In the genomic region with DNA sequence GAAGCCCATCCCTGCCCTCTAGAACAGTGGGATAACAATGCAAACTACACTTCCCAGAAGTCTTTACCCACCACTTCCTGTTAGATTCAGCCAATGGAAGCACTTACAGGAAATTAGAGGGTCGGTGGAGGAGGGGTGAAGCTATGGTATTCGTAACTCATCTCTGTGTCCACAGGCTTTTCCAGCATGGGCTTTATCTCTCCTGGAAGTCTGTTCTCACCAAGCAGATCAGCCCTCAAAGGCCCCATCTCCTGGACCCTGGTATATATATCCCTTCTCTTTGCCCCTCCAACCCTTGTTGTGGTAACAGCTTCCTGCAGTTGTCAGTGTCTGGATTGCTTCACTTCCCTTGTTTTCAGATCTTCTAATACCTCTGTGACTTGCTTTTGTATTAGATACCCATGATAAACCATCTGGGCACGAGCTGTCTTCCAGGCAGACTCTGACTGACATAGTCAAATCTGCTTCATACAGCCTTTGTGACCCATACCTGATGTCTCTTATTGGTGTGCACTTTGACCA, we compare ENCODE assay signal across 9 cellular contexts.
DNase-seq lines count a peak whose midpoint lies in the region; ATAC-seq, FAIRE-seq and TF ChIP-seq lines count a peak whose summit lies in the region.
"Had no signal": no experiment of that assay in that cellular context is flagged by ENCODE, and none has a peak within 500 bp of the region (broad histone marks: within the 10 kb centered on the region; RNA-seq: fewer than 3 reads in every experiment).

No MANE protein-coding gene starts in this region.

- POLR2A ChIA-PET in K562 (lab: Yijun Ruan, JAX) = interaction anchor here (0.6 kb wide), 1 partner anchor 510 kb away, joined by 3 read pairs; no protein-coding TSS in a partner anchor

- no TSS peak for BruUV-seq in K562 (replicated peaks; lab: Mats Ljungman, UMichigan)

- H3K4me1 ChIP-seq in K562 (replicated peaks in 1 of 2; ENCODE audit: control insufficient read depth in 2 of 2, insufficient read depth in 2 of 2, low read length in 2 of 2) = no peaks in the 10 kb centered on the region; a peak in 1 of 5 replicates
- peaks cover 0 to 7% (median 5%) of the 10 kb centered on the region in 5 donors for H3K4me1 ChIP-seq in subcutaneous abdominal adipose tissue (ENCODE audit: control insufficient read depth in 5 of 5, insufficient read depth in 5 of 5, low read length in 5 of 5)

- 0% methylated on average over 3 of the region's 3 CpGs for WGBS in K562 (ENCODE audit: insufficient coverage, low coverage, missing lambda C conversion rate)

- in situ Hi-C loops in K562 (cut with MboI) = no loop called here

- peak overlapping the region; percentile 40; the same call in 1 of the 2 replicates for H3K4me2 ChIP-seq in K562 (ENCODE audit: insufficient read depth, low read length)

- no peak for TF ChIP-seq CTCF in K562 (IDR thresholded peaks at IDR 0.05 in 2 of 3, conservative IDR thresholded peaks at IDR 0.05 in 1 of 3; ENCODE audit: insufficient read depth in 2 of 3, low read depth in 1 of 3, low read length in 3 of 3)

- H3K9ac ChIP-seq in K562 (ENCODE audit: insufficient read depth in 1 of 2, low read depth in 2 of 2, low read length in 2 of 2) (no peak overlapping the region), subcutaneous abdominal adipose tissue (ENCODE audit: low read length in 5 of 5) (peak overlapping the region in 2 of 5 donors; percentile 57 to 63)

- TF ChIP-seq RAD21 in K562 (CRISPR knock-in tag; conservative IDR thresholded peaks at IDR 0.05 in 1 of 2, IDR thresholded peaks at IDR 0.05 in 1 of 2) = no peak

- no peaks in the 10 kb centered on the region for H4K20me1 ChIP-seq in K562 (replicated peaks; ENCODE audit: control insufficient read depth, insufficient read depth, low read length)

- H3K27ac ChIP-seq in K562 (ENCODE audit: extremely low read depth, low read depth, low read length) = no peak overlapping the region
- no peak overlapping the region for H3K27ac ChIP-seq in subcutaneous abdominal adipose tissue (ENCODE audit: low read depth, low read length)
- H3K27ac ChIP-seq: C4-2B had no signal

- intact Hi-C loops in K562 (cut with micrococcal nuclease) = no loop called here

- DNase-seq in activated CD4-positive, CD25-positive, alpha-beta regulatory T cell treated with anti-CD3 and anti-CD28 coated beads, Interleukin-2, amount 50 U/mL, for 72 hours = no peak
- peak; percentile 81 for DNase-seq in NCI-H748 (lab: John Stamatoyannopoulos, UW; ENCODE audit: unreplicated experiment)
- peak in 3 of 4 experiments; percentile 5 to 25 (median 8) for DNase-seq in K562 (ENCODE audit: extremely low read depth in 1 of 4, low spot score in 3 of 4)
- DNase-seq in left kidney (ENCODE audit: low read depth, low spot score) = peak; percentile 88
- DNase-seq in NCI-H345 (lab: John Stamatoyannopoulos, UW) = no peak

- no peak for TF ChIP-seq EP300 in K562 (IDR thresholded peaks at IDR 0.05; ENCODE audit: low read length)

- H3K36me3 ChIP-seq in K562 (ENCODE audit: control insufficient read depth, insufficient read depth, low read length) (no peaks in the 10 kb centered on the region), subcutaneous abdominal adipose tissue (ENCODE audit: control insufficient read depth in 5 of 5, insufficient read depth in 5 of 5, low read length in 5 of 5) (no peaks in the 10 kb centered on the region)

- H3K79me2 ChIP-seq in K562 (ENCODE audit: control insufficient read depth, insufficient read depth, low read length) = no peaks in the 10 kb centered on the region

- H3K9me3 ChIP-seq in K562 (replicated peaks; ENCODE audit: control insufficient read depth, insufficient read depth, low read depth, low read length) = no peaks in the 10 kb centered on the region
- no peaks in the 10 kb centered on the region for H3K9me3 ChIP-seq in subcutaneous abdominal adipose tissue (ENCODE audit: control insufficient read depth in 5 of 5, low read length in 5 of 5)

- CTCF ChIA-PET in K562 (lab: Yijun Ruan, JAX; ENCODE audit: low intra/inter-chr PET ratio) = no interaction called here

- H2AFZ ChIP-seq in K562 (ENCODE audit: low read depth, low read length) = peak overlapping the region; percentile 79

- ATAC-seq in activated CD4-positive, CD25-positive, alpha-beta regulatory T cell treated with anti-CD3 and anti-CD28 coated beads, Interleukin-2, amount 50 U/mL, for 24 hours = peak; percentile 59 to 72
- ATAC-seq in HG02763 (IDR thresholded peaks at IDR 0.05; ENCODE audit: unreplicated experiment) = peak; percentile 66
- peak; percentile 83 for ATAC-seq in K562

- no peaks in the 10 kb centered on the region for H3K27me3 ChIP-seq in K562 (ENCODE audit: control insufficient read depth in 2 of 2, insufficient read depth in 2 of 2, low read length in 2 of 2)
- no peaks in the 10 kb centered on the region for H3K27me3 ChIP-seq in subcutaneous abdominal adipose tissue (ENCODE audit: control insufficient read depth in 5 of 5, insufficient read depth in 4 of 5, low read length in 5 of 5)

- H3K4me3 ChIP-seq in K562 = no peak overlapping the region
- H3K4me3 ChIP-seq in subcutaneous abdominal adipose tissue (ENCODE audit: low read depth in 1 of 5, low read length in 5 of 5) = peak overlapping the region; percentile 54 to 81 (median 66)

- FAIRE-seq in K562 (lab: Jason Lieb, UNC) = no peak

- no peaks in the 10 kb centered on the region for H3K9me1 ChIP-seq in K562 (ENCODE audit: control insufficient read depth, insufficient read depth, low read length)

- TF ChIP-seq POLR2A in K562 (conservative IDR thresholded peaks at IDR 0.05) = no peak

TF ChIP-seq in K562, 482 proteins besides CTCF, POLR2A, EP300 and RAD21 (continues in another document):
- TF ChIP-seq SIX5 (IDR thresholded peaks at IDR 0.05; ENCODE audit: borderline replicate concordance in 1 of 2, insufficient read depth in 1 of 2, low read depth in 1 of 2, low read length in 2 of 2) = peak; percentile 12 to 43; a peak in 2 of 4 replicates
- no peak for TF ChIP-seq TBL1XR1 (IDR thresholded peaks at IDR 0.05; ENCODE audit: low read length in 2 of 2)
- TF ChIP-seq, protein P1, sequence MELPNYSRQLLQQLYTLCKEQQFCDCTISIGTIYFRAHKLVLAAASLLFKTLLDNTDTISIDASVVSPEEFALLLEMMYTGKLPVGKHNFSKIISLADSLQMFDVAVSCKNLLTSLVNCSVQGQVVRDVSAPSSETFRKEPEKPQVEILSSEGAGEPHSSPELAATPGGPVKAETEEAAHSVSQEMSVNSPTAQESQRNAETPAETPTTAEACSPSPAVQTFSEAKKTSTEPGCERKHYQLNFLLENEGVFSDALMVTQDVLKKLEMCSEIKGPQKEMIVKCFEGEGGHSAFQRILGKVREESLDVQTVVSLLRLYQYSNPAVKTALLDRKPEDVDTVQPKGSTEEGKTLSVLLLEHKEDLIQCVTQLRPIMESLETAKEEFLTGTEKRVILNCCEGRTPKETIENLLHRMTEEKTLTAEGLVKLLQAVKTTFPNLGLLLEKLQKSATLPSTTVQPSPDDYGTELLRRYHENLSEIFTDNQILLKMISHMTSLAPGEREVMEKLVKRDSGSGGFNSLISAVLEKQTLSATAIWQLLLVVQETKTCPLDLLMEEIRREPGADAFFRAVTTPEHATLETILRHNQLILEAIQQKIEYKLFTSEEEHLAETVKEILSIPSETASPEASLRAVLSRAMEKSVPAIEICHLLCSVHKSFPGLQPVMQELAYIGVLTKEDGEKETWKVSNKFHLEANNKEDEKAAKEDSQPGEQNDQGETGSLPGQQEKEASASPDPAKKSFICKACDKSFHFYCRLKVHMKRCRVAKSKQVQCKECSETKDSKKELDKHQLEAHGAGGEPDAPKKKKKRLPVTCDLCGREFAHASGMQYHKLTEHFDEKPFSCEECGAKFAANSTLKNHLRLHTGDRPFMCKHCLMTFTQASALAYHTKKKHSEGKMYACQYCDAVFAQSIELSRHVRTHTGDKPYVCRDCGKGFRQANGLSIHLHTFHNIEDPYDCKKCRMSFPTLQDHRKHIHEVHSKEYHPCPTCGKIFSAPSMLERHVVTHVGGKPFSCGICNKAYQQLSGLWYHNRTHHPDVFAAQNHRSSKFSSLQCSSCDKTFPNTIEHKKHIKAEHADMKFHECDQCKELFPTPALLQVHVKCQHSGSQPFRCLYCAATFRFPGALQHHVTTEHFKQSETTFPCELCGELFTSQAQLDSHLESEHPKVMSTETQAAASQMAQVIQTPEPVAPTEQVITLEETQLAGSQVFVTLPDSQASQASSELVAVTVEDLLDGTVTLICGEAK (IDR thresholded peaks at IDR 0.05) = peak; percentile 74
- TF ChIP-seq, protein P1 (CRISPR knock-in tag; IDR thresholded peaks at IDR 0.05) = no peak
- no peak for TF ChIP-seq ETV1 (tag; conservative IDR thresholded peaks at IDR 0.05; ENCODE audit: low read depth)

Comparison
In these comparisons a context has a peak if more than half of its experiments do, and no peak if none do; other contexts are left out.
1. DNase-seq: peak in NCI-H748 (single experiment), K562 (3 of 4) and left kidney (single experiment); none in activated CD4-positive, CD25-positive, alpha-beta regulatory T cell treated with anti-CD3 and anti-CD28 coated beads, Interleukin-2, amount 50 U/mL, for 72 hours (single experiment) and NCI-H345 (single experiment).
2. Peak in every context shown above with its lines, with median percentiles within 50 percentile points of each other: ATAC-seq.